In the genomic region with DNA sequence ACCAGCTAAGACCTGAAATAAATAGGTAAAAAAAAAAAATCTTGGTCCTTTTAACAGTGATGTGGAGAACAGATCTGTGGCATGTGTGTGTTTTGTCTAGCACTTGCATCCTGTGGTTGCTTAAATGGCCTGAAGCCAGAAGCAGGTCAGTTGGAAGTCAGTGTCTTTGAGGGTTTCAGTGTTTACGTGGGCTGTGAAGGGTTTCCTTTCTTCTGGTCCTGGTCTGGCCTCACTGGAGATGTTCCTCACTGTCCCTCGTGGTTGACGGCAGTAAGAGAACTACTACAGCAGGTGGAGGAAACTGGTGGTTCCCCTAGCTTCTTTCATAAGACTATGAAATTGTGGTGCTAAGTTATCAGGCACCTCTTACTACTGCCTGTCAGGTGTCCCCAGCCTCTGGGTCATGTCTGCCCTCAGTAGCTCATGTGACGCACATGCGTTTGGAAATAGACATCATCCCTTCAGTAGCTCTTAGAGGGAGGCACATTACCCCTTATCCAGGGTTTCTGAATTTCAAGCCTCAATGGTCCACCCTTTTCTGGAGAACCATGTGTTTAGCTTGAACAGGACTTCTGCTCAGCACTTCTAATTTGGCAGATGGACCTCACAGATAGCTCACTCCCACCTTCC, we compare ENCODE assay signal across 7 cellular contexts.
A peak's percentile ranks its signal among the peaks of the same experiment; 100 is the strongest.
DNase-seq lines count a peak whose midpoint lies in the region; ATAC-seq and TF ChIP-seq lines count a peak whose summit lies in the region.

No MANE protein-coding gene starts in this region.

- H3K27ac Mint-ChIP-seq in stimulated activated effector memory CD8-positive, alpha-beta T cell treated with anti-CD3 and anti-CD28 coated beads, Interleukin-12 subunit alpha, Interleukin-12 subunit beta, amount 100 ng/mL, for 72 hours: no peak overlapping the region

- no peak overlapping the region for H3K4me3 ChIP-seq in foreskin fibroblast (ENCODE audit: low read depth in 1 of 2, low read length in 2 of 2)

- peak; percentile 99 for ATAC-seq in GM18909 (IDR thresholded peaks at IDR 0.05; ENCODE audit: poor library complexity, unreplicated experiment)
- ATAC-seq in HG02610 (IDR thresholded peaks at IDR 0.05; ENCODE audit: unreplicated experiment): peak; percentile 94
- ATAC-seq in HG03558 (IDR thresholded peaks at IDR 0.05; ENCODE audit: extremely low read depth, unreplicated experiment): peak; percentile 98
- ATAC-seq in stimulated activated effector memory CD8-positive, alpha-beta T cell treated with anti-CD3 and anti-CD28 coated beads, Interleukin-12 subunit alpha, Interleukin-12 subunit beta, amount 100 ng/mL, for 72 hours: peak; percentile 67

- DNase-seq in stimulated activated effector memory CD8-positive, alpha-beta T cell treated with anti-CD3 and anti-CD28 coated beads, Interleukin-12 subunit alpha, Interleukin-12 subunit beta, amount 100 ng/mL, for 72 hours (ENCODE audit: low spot score in 2 of 2): no peak
- DNase-seq in activated CD8-positive, alpha-beta memory T cell treated with anti-CD3 and anti-CD28 coated beads, Interleukin-2, amount 50 U/mL, for 4 hours: no peak
- DNase-seq in foreskin fibroblast (no peak), HUDEP-2 (lab: John Stamatoyannopoulos, UW; ENCODE audit: unreplicated experiment in 76 of 76) (no peak)

- no peaks in the 10 kb centered on the region for H3K9me3 Mint-ChIP-seq in stimulated activated effector memory CD8-positive, alpha-beta T cell treated with anti-CD3 and anti-CD28 coated beads, Interleukin-12 subunit alpha, Interleukin-12 subunit beta, amount 100 ng/mL, for 72 hours

- TF ChIP-seq CTCF in foreskin fibroblast (IDR thresholded peaks at IDR 0.05; ENCODE audit: low read depth, low read length): no peak

- H3K4me3 Mint-ChIP-seq in stimulated activated effector memory CD8-positive, alpha-beta T cell treated with anti-CD3 and anti-CD28 coated beads, Interleukin-12 subunit alpha, Interleukin-12 subunit beta, amount 100 ng/mL, for 72 hours: no peak overlapping the region

- H3K36me3 Mint-ChIP-seq in stimulated activated effector memory CD8-positive, alpha-beta T cell treated with anti-CD3 and anti-CD28 coated beads, Interleukin-12 subunit alpha, Interleukin-12 subunit beta, amount 100 ng/mL, for 72 hours: no peaks in the 10 kb centered on the region

- H3K4me1 Mint-ChIP-seq in stimulated activated effector memory CD8-positive, alpha-beta T cell treated with anti-CD3 and anti-CD28 coated beads, Interleukin-12 subunit alpha, Interleukin-12 subunit beta, amount 100 ng/mL, for 72 hours: peaks cover 34% of the 10 kb centered on the region
